35 cellular contexts compared by ENCODE assay signal in genomic region chr9:87868635-87869034, GRCh38.
"Had no signal": no experiment of that assay in that cellular context is flagged by ENCODE, and none has a peak within 500 bp of the region (broad histone marks: within the 10 kb centered on the region; RNA-seq: fewer than 3 reads in every experiment).

No MANE protein-coding gene starts in this region.

- H3K36me3 Mint-ChIP-seq: activated CD8-positive, alpha-beta memory T cell treated with anti-CD3 and anti-CD28 coated beads, Interleukin-2, amount 10 ng/mL, durations not matched to agents 7 days and 5 days; activated naive CD4-positive, alpha-beta T cell treated with anti-CD3 and anti-CD28 coated beads, Interleukin-2, amount 10 ng/mL, durations not matched to agents 7 days and 5 days had no signal

- H3K4me1 Mint-ChIP-seq: activated CD4-positive, alpha-beta memory T cell treated with anti-CD3 and anti-CD28 coated beads, Interleukin-2, amount 10 ng/mL, durations not matched to agents 7 days and 5 days; activated CD8-positive, alpha-beta memory T cell treated with anti-CD3 and anti-CD28 coated beads, Interleukin-2, amount 10 ng/mL, durations not matched to agents 7 days and 5 days; activated naive CD4-positive, alpha-beta T cell treated with anti-CD3 and anti-CD28 coated beads, Interleukin-2, amount 10 ng/mL, durations not matched to agents 7 days and 5 days had no signal

- H3K27ac Mint-ChIP-seq: activated CD4-positive, alpha-beta memory T cell treated with anti-CD3 and anti-CD28 coated beads, Interleukin-2, amount 10 ng/mL, durations not matched to agents 7 days and 5 days; activated CD8-positive, alpha-beta memory T cell treated with anti-CD3 and anti-CD28 coated beads, Interleukin-2, amount 10 ng/mL, durations not matched to agents 7 days and 5 days; activated naive CD8-positive, alpha-beta T cell had no signal

- H3K9me3 ChIP-seq: ascending aorta, body of pancreas, breast epithelium, Peyer's patch had no signal

- H3K27me3 ChIP-seq: ascending aorta, body of pancreas, breast epithelium, Peyer's patch had no signal

- ATAC-seq: body of pancreas, K562, PC-3, Right ventricle myocardium inferior had no signal

- H3K27me3 Mint-ChIP-seq: activated CD4-positive, alpha-beta memory T cell treated with anti-CD3 and anti-CD28 coated beads, Interleukin-2, amount 10 ng/mL, durations not matched to agents 7 days and 5 days; activated CD8-positive, alpha-beta memory T cell treated with anti-CD3 and anti-CD28 coated beads, Interleukin-2, amount 10 ng/mL, durations not matched to agents 7 days and 5 days had no signal

- H3K4me3 Mint-ChIP-seq: activated CD4-positive, alpha-beta memory T cell treated with anti-CD3 and anti-CD28 coated beads, Interleukin-2, amount 10 ng/mL, durations not matched to agents 7 days and 5 days; activated CD8-positive, alpha-beta memory T cell treated with anti-CD3 and anti-CD28 coated beads, Interleukin-2, amount 10 ng/mL, durations not matched to agents 7 days and 5 days; activated naive CD4-positive, alpha-beta T cell treated with anti-CD3 and anti-CD28 coated beads, Interleukin-2, amount 10 ng/mL, durations not matched to agents 7 days and 5 days; activated naive CD8-positive, alpha-beta T cell had no signal

- DNase-seq: activated CD4-positive, alpha-beta memory T cell treated with anti-CD3 and anti-CD28 coated beads, Interleukin-2, amount 10 ng/mL, durations not matched to agents 7 days and 5 days; activated CD4-positive, alpha-beta T cell treated with anti-CD3 and anti-CD28 coated beads for 1 hour; activated CD4-positive, alpha-beta T cell treated with anti-CD3 and anti-CD28 coated beads for 48 hours; activated CD4-positive, CD25-positive, alpha-beta regulatory T cell; activated CD8-positive, alpha-beta memory T cell treated with anti-CD3 and anti-CD28 coated beads, Interleukin-2, amount 10 ng/mL, durations not matched to agents 7 days and 5 days; activated effector memory CD4-positive, alpha-beta T cell treated with Interleukin-2 at 50 U/mL for 16 hours; activated naive CD4-positive, alpha-beta T cell treated with anti-CD3 and anti-CD28 coated beads, Interleukin-2, amount 10 ng/mL, durations not matched to agents 7 days and 5 days; activated T-cell treated with anti-CD3 and anti-CD28 coated beads, Interleukin-2, amount 50 U/mL, for 48 hours; amygdala; body of pancreas; caudate nucleus; cerebellar nuclear complex; NCI-H1105; NCI-H1417 treated with DMSO at 0.1 percent for 48 hours; NCI-H187 treated with DMSO at 0.1 percent for 48 hours; NCI-H2081 treated with DMSO at 0.1 percent for 48 hours; NCI-H345; NCI-H510A; NCI-H526; NCI-H748 treated with DMSO at 0.1 percent for 48 hours; NK-92 treated with Interleukin-12 subunit alpha and Interleukin-12 subunit beta, amount 100 ng/mL, for 24 hours; PC-3; Peyer's patch; RPMI8226; SIG-M5; SW 1271; T-helper 1 cell; T-helper 2 cell; T-helper 9 cell had no signal

- H3K36me3 ChIP-seq: ascending aorta, breast epithelium, Peyer's patch had no signal

- H3K27ac ChIP-seq: ascending aorta, body of pancreas, breast epithelium, Peyer's patch, VCaP had no signal

- H3K4me1 ChIP-seq: ascending aorta, body of pancreas, breast epithelium, Peyer's patch had no signal

- H3K4me3 ChIP-seq: ascending aorta, body of pancreas, breast epithelium, K562, Peyer's patch had no signal
